9 cellular contexts compared by ENCODE assay signal in genomic region chr3:66495633-66496032, GRCh38. TPM values are rescaled to one million over a fixed set of nuclear protein-coding genes. Genes with fewer than 3 reads are reported as not detected.
DNase-seq lines count a peak whose midpoint lies in the region; ATAC-seq and TF ChIP-seq lines count a peak whose summit lies in the region.
"Had no signal": no experiment of that assay in that cellular context is flagged by ENCODE, and none has a peak within 500 bp of the region (broad histone marks: within the 10 kb centered on the region; RNA-seq: fewer than 3 reads in every experiment).

No MANE protein-coding gene starts in this region.

- H3K4me3 Mint-ChIP-seq in activated T-cell treated with anti-CD3 and anti-CD28 coated beads, Interleukin-2, amount 50 U/mL, for 72 hours = peak overlapping the region; percentile 25 to 95
- peak overlapping the region; percentile 27 for H3K4me3 Mint-ChIP-seq in activated CD8-positive, alpha-beta T cell treated with anti-CD3 and anti-CD28 coated beads, Interleukin-2, amount 10 ng/mL, durations not matched to agents 7 days and 5 days

- no peak for ATAC-seq in activated T-cell treated with anti-CD3 and anti-CD28 coated beads, Interleukin-2, amount 50 U/mL, for 72 hours (replicated peaks in 1 of 2)
- no peak for ATAC-seq in activated CD8-positive, alpha-beta T cell treated with anti-CD3 and anti-CD28 coated beads, Interleukin-2, amount 10 ng/mL, durations not matched to agents 7 days and 5 days
- no peak for ATAC-seq in HG02981 (IDR thresholded peaks at IDR 0.05; ENCODE audit: unreplicated experiment)

- POLR2A ChIA-PET in activated CD8-positive, alpha-beta T cell treated with anti-CD3 and anti-CD28 coated beads, Interleukin-2, amount 10 ng/mL, durations not matched to agents 7 days and 5 days (lab: Charles Lee) = interaction anchor here (1.1 kb wide), 1 partner anchor 24 kb away, joined by 3 read pairs; no protein-coding TSS in a partner anchor
- POLR2A ChIA-PET in RWPE1 (lab: Yijun Ruan, JAX; ENCODE audit: low non-redundant PET) = no interaction called here

- H3K27me3 ChIP-seq in suprapubic skin = no peaks in the 10 kb centered on the region

- peaks cover 79% of the 10 kb centered on the region for H3K4me1 ChIP-seq in suprapubic skin

- no peaks in the 10 kb centered on the region for H3K9me3 ChIP-seq in iPS-18c (ENCODE audit: control insufficient read depth, insufficient read depth, low read length)
- no peaks in the 10 kb centered on the region for H3K9me3 ChIP-seq in suprapubic skin

- peak overlapping the region; percentile 26; the same call in 1 of the 2 replicates for H3K4me3 ChIP-seq in iPS-18c (ENCODE audit: insufficient read depth, low read depth, low read length)
- H3K4me3 ChIP-seq in suprapubic skin = no peak overlapping the region

- peak overlapping the region; percentile 53 for H3K27ac ChIP-seq in suprapubic skin
- H3K27ac ChIP-seq in RWPE1 = no peak overlapping the region

- CTCF ChIA-PET in activated CD8-positive, alpha-beta T cell treated with anti-CD3 and anti-CD28 coated beads, Interleukin-2, amount 10 ng/mL, durations not matched to agents 7 days and 5 days (lab: Charles Lee) = interaction anchor here (1.1 to 5.8 kb wide), 6 partner anchors 11 to 118 kb away, joined by 3 to 47 read pairs (median 6); no protein-coding TSS in a partner anchor
- CTCF ChIA-PET in RWPE1 (lab: Yijun Ruan, JAX) = no interaction called here

- WGBS in suprapubic skin = 61% methylated on average over 3 of the region's 3 CpGs

- H3K27ac Mint-ChIP-seq in activated T-cell treated with anti-CD3 and anti-CD28 coated beads, Interleukin-2, amount 50 U/mL, for 72 hours = peak overlapping the region; percentile 43
- H3K27ac Mint-ChIP-seq in activated CD8-positive, alpha-beta T cell treated with anti-CD3 and anti-CD28 coated beads, Interleukin-2, amount 10 ng/mL, durations not matched to agents 7 days and 5 days = no peak overlapping the region

- H3K36me3 Mint-ChIP-seq in activated T-cell treated with anti-CD3 and anti-CD28 coated beads, Interleukin-2, amount 50 U/mL, for 72 hours (ENCODE audit: insufficient read depth in 2 of 2) = peaks cover 5 to 6% of the 10 kb centered on the region in 2 donors
- no peaks in the 10 kb centered on the region for H3K36me3 Mint-ChIP-seq in activated CD8-positive, alpha-beta T cell treated with anti-CD3 and anti-CD28 coated beads, Interleukin-2, amount 10 ng/mL, durations not matched to agents 7 days and 5 days (ENCODE audit: low read depth)

- TF ChIP-seq EP300 in suprapubic skin (IDR thresholded peaks at IDR 0.05) = no peak

- peaks cover 14% of the 10 kb centered on the region for H3K27me3 Mint-ChIP-seq in activated T-cell treated with anti-CD3 and anti-CD28 coated beads, Interleukin-2, amount 50 U/mL, for 72 hours (ENCODE audit: low read depth)
- peaks cover 8% of the 10 kb centered on the region for H3K27me3 Mint-ChIP-seq in activated CD8-positive, alpha-beta T cell treated with anti-CD3 and anti-CD28 coated beads, Interleukin-2, amount 10 ng/mL, durations not matched to agents 7 days and 5 days (ENCODE audit: low read depth)

- TF ChIP-seq POLR2A in suprapubic skin (IDR thresholded peaks at IDR 0.05) = no peak

- TF ChIP-seq CTCF in suprapubic skin (IDR thresholded peaks at IDR 0.05) = no peak
- no peak for TF ChIP-seq CTCF in RWPE1 (conservative IDR thresholded peaks at IDR 0.05; ENCODE audit: low read depth)

- peaks cover 87% of the 10 kb centered on the region for H3K4me1 Mint-ChIP-seq in activated T-cell treated with anti-CD3 and anti-CD28 coated beads, Interleukin-2, amount 50 U/mL, for 72 hours (ENCODE audit: low read depth)
- H3K4me1 Mint-ChIP-seq in activated CD8-positive, alpha-beta T cell treated with anti-CD3 and anti-CD28 coated beads, Interleukin-2, amount 10 ng/mL, durations not matched to agents 7 days and 5 days (ENCODE audit: low read depth) = peaks cover 82% of the 10 kb centered on the region

- H3K9me3 Mint-ChIP-seq in activated T-cell treated with anti-CD3 and anti-CD28 coated beads, Interleukin-2, amount 50 U/mL, for 72 hours = no peaks in the 10 kb centered on the region
- no peaks in the 10 kb centered on the region for H3K9me3 Mint-ChIP-seq in activated CD8-positive, alpha-beta T cell treated with anti-CD3 and anti-CD28 coated beads, Interleukin-2, amount 10 ng/mL, durations not matched to agents 7 days and 5 days (ENCODE audit: insufficient read depth)

- no peaks in the 10 kb centered on the region for H3K36me3 ChIP-seq in suprapubic skin

- DNase-seq in activated T-cell treated with anti-CD3 and anti-CD28 coated beads, Interleukin-2, amount 50 U/mL, for 72 hours = no peak
- DNase-seq in activated T-cell treated with anti-CD3 and anti-CD28 coated beads, Interleukin-2, amount 50 U/mL, for 1 hour = no peak
- DNase-seq in activated CD8-positive, alpha-beta T cell treated with anti-CD3 and anti-CD28 coated beads, Interleukin-2, amount 10 ng/mL, durations not matched to agents 7 days and 5 days = no peak
- DNase-seq in suprapubic skin (ENCODE audit: low spot score in 2 of 2) (no peak), NCI-H1048 (lab: John Stamatoyannopoulos, UW) (no peak), RWPE1 (ENCODE audit: low spot score) (no peak)
- DNase-seq: NCI-H2081 treated with DMSO at 0.1 percent for 48 hours had no signal

RNA-seq across cellular contexts. Expression of gene LRIG1, which starts 5.2 kb away (rescaled TPM):
- 10 to 100 TPM; 21.6 to 44.8 TPM for total RNA-seq in activated T-cell treated with anti-CD3 and anti-CD28 coated beads, Interleukin-2, amount 50 U/mL, for 72 hours
- 10 to 100 TPM; 14.7 to 17.1 TPM for total RNA-seq in activated CD8-positive, alpha-beta T cell treated with anti-CD3 and anti-CD28 coated beads, Interleukin-2, amount 10 ng/mL, durations not matched to agents 7 days and 5 days
- 10 to 100 TPM; 69.1 to 88.0 (median 78.9) TPM for total RNA-seq in suprapubic skin
